ENCODE assay signal across 14 cellular contexts in the genomic region with DNA sequence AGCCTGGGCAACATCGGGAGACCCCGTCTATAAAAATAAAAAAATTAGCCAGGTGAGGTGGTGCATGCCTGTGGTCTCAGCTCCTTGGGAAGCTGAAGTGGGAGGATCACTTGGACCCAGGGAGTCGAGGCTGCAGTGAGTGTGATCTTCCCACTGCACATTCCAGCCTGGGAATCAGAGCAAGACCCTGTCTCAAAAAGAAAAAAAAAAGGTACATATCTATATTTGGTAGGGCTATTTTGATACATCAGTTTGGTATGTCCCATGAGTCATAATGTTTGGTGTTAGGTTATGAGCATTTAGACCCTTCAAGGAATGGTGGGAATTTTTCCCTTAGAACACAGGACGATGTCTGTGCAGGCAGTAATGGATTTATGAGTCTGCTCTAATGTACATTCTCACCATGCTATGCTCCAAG. TPM values are rescaled to one million over a fixed set of nuclear protein-coding genes. Genes with fewer than 3 reads are reported as not detected.
A peak's percentile ranks its signal among the peaks of the same experiment; 100 is the strongest.
DNase-seq lines count a peak whose midpoint lies in the region; ATAC-seq and TF ChIP-seq lines count a peak whose summit lies in the region.
"Had no signal": no experiment of that assay in that cellular context is flagged by ENCODE, and none has a peak within 500 bp of the region (broad histone marks: within the 10 kb centered on the region; RNA-seq: fewer than 3 reads in every experiment).

No MANE protein-coding gene starts in this region.

- H3K4me1 ChIP-seq in effector memory CD4-positive, alpha-beta T cell (ENCODE audit: control insufficient read depth, insufficient read depth, low read length, poor library complexity, severe bottlenecking): no peaks in the 10 kb centered on the region
- H3K4me1 ChIP-seq: spleen had no signal

- DNase-seq in Caki2 (ENCODE audit: low read depth) (peak; percentile 79), dedifferentiated amniotic fluid mesenchymal stem cell (ENCODE audit: extremely low spot score) (peak; percentile 76), myocyte (ENCODE audit: low read depth) (peak; percentile 77), GM19238 (ENCODE audit: insufficient read length, low spot score) (no peak), NCI-H1092 treated with DMSO at 0.1 percent for 48 hours (lab: John Stamatoyannopoulos, UW) (no peak)
- DNase-seq in effector memory CD4-positive, alpha-beta T cell: no peak
- DNase-seq in activated naive CD4-positive, alpha-beta T cell treated with anti-CD3 and anti-CD28 coated beads, Interleukin-2, amount 50 U/mL, for 72 hours (ENCODE audit: low spot score in 2 of 2): no peak
- DNase-seq: activated T-cell treated with anti-CD3 and anti-CD28 coated beads, Interleukin-2, amount 50 U/mL, for 48 hours; NCI-H526; spleen; stimulated activated naive B cell treated with anti-CD40 and anti-IgM and Interleukin-4, amounts not matched to agents 10 μg/mL and 1 μg/mL and 100 μg/mL, for 72 hours had no signal

- no peaks in the 10 kb centered on the region for H3K36me3 Mint-ChIP-seq in activated naive CD4-positive, alpha-beta T cell treated with anti-CD3 and anti-CD28 coated beads, Interleukin-2, amount 50 U/mL, for 72 hours

- H3K4me3 ChIP-seq in effector memory CD4-positive, alpha-beta T cell (ENCODE audit: insufficient read depth, low read depth, low read length, poor library complexity, severe bottlenecking): no peak overlapping the region
- H3K4me3 ChIP-seq: lung, spleen had no signal

- no peaks in the 10 kb centered on the region for H3K9me3 Mint-ChIP-seq in activated naive CD4-positive, alpha-beta T cell treated with anti-CD3 and anti-CD28 coated beads, Interleukin-2, amount 50 U/mL, for 72 hours
- H3K9me3 Mint-ChIP-seq: stimulated activated naive B cell treated with anti-CD40 and anti-IgM and Interleukin-4, amounts not matched to agents 10 μg/mL and 1 μg/mL and 100 μg/mL, for 72 hours had no signal

- TF ChIP-seq EP300 in Ishikawa (IDR thresholded peaks at IDR 0.05; ENCODE audit: borderline replicate concordance): peak; percentile 74; the same call in 1 of the 2 replicates

- no peak for ATAC-seq in activated naive CD4-positive, alpha-beta T cell treated with anti-CD3 and anti-CD28 coated beads, Interleukin-2, amount 50 U/mL, for 72 hours
- ATAC-seq: stimulated activated naive B cell treated with anti-CD40 and anti-IgM and Interleukin-4, amounts not matched to agents 10 μg/mL and 1 μg/mL and 100 μg/mL, for 72 hours had no signal

- H3K9me3 ChIP-seq in effector memory CD4-positive, alpha-beta T cell (ENCODE audit: control insufficient read depth, low read length): no peaks in the 10 kb centered on the region
- H3K9me3 ChIP-seq: spleen had no signal

- no peak overlapping the region for H3K27ac ChIP-seq in effector memory CD4-positive, alpha-beta T cell (ENCODE audit: insufficient read depth, low read length, poor library complexity, severe bottlenecking)
- H3K27ac ChIP-seq: KMS-11, spleen had no signal

- no peaks in the 10 kb centered on the region for H3K27me3 ChIP-seq in effector memory CD4-positive, alpha-beta T cell (replicated peaks; ENCODE audit: control insufficient read depth, insufficient read depth, low read length, poor library complexity, severe bottlenecking)
- H3K27me3 ChIP-seq: spleen had no signal

- in situ Hi-C loops in Caki2 (cut with HindIII; ENCODE audit: low pct_unique_long_range_greater_than_20kb, low sequenced_read_pairs): no loop called here

- H3K36me3 ChIP-seq in effector memory CD4-positive, alpha-beta T cell (ENCODE audit: control insufficient read depth, insufficient read depth, low read length): peaks cover 61% of the 10 kb centered on the region

- H3K27ac Mint-ChIP-seq in activated naive CD4-positive, alpha-beta T cell treated with anti-CD3 and anti-CD28 coated beads, Interleukin-2, amount 50 U/mL, for 72 hours: peak overlapping the region in 1 of 2 donors; percentile 65
- H3K27ac Mint-ChIP-seq: stimulated activated naive B cell treated with anti-CD40 and anti-IgM and Interleukin-4, amounts not matched to agents 10 μg/mL and 1 μg/mL and 100 μg/mL, for 72 hours had no signal

- TF ChIP-seq RAD21 in Ishikawa (IDR thresholded peaks at IDR 0.05; ENCODE audit: low read depth): no peak

TF ChIP-seq in Ishikawa, 13 proteins besides CTCF, POLR2A, EP300 and RAD21:
- TF ChIP-seq, protein P1, sequence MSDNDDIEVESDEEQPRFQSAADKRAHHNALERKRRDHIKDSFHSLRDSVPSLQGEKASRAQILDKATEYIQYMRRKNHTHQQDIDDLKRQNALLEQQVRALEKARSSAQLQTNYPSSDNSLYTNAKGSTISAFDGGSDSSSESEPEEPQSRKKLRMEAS (IDR thresholded peaks at IDR 0.05): peak; percentile 33; the same call in 1 of the 2 replicates
- TF ChIP-seq TAF1 (IDR thresholded peaks at IDR 0.05; ENCODE audit: low read depth) (no peak), ZBTB7A (IDR thresholded peaks at IDR 0.05; ENCODE audit: low read depth) (peak; percentile 61; the same call in 1 of the 2 replicates), NFIC (IDR thresholded peaks at IDR 0.05) (0 out of 2 replicates have a peak, but pooled peaks have one; percentile 12), TEAD4 (IDR thresholded peaks at IDR 0.05) (0 out of 2 replicates have a peak, but pooled peaks have one; percentile 85), TCF12 (IDR thresholded peaks at IDR 0.05; ENCODE audit: low read depth) (peak; percentile 61), FOXM1 (IDR thresholded peaks at IDR 0.05; ENCODE audit: borderline replicate concordance, low read depth) (peak; percentile 57; the same call in 1 of the 2 replicates)
- TF ChIP-seq, protein P2, sequence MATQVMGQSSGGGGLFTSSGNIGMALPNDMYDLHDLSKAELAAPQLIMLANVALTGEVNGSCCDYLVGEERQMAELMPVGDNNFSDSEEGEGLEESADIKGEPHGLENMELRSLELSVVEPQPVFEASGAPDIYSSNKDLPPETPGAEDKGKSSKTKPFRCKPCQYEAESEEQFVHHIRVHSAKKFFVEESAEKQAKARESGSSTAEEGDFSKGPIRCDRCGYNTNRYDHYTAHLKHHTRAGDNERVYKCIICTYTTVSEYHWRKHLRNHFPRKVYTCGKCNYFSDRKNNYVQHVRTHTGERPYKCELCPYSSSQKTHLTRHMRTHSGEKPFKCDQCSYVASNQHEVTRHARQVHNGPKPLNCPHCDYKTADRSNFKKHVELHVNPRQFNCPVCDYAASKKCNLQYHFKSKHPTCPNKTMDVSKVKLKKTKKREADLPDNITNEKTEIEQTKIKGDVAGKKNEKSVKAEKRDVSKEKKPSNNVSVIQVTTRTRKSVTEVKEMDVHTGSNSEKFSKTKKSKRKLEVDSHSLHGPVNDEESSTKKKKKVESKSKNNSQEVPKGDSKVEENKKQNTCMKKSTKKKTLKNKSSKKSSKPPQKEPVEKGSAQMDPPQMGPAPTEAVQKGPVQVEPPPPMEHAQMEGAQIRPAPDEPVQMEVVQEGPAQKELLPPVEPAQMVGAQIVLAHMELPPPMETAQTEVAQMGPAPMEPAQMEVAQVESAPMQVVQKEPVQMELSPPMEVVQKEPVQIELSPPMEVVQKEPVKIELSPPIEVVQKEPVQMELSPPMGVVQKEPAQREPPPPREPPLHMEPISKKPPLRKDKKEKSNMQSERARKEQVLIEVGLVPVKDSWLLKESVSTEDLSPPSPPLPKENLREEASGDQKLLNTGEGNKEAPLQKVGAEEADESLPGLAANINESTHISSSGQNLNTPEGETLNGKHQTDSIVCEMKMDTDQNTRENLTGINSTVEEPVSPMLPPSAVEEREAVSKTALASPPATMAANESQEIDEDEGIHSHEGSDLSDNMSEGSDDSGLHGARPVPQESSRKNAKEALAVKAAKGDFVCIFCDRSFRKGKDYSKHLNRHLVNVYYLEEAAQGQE (IDR thresholded peaks at IDR 0.05; ENCODE audit: low read depth): no peak

RNA-seq across cellular contexts. Expression of a gene that starts 55.3 kb away (rescaled TPM):
- total RNA-seq in Caki2 (2014; rRNA removed; shearing (Covaris generic); ENCODE audit: low replicate concordance): not detected in 2 replicates
- total RNA-seq in myocyte: 0.10 and 0.35 TPM in 2 replicates
- polyA plus RNA-seq in myocyte (2012): 0.05 TPM
- total RNA-seq in activated naive CD4-positive, alpha-beta T cell treated with anti-CD3 and anti-CD28 coated beads, Interleukin-2, amount 50 U/mL, for 72 hours: not detected

Comparison
In these comparisons a context has a peak if more than half of its experiments do, and no peak if none do; other contexts are left out.
1. DNase-seq: peak in Caki2 (single experiment), dedifferentiated amniotic fluid mesenchymal stem cell (single experiment) and myocyte (single experiment); none in effector memory CD4-positive, alpha-beta T cell (0 of 3), activated naive CD4-positive, alpha-beta T cell treated with anti-CD3 and anti-CD28 coated beads, Interleukin-2, amount 50 U/mL, for 72 hours (0 of 2), GM19238 (single experiment) and NCI-H1092 treated with DMSO at 0.1 percent for 48 hours (single experiment).